25 cellular contexts compared by ENCODE assay signal in genomic region chr15:40481671-40482070, GRCh38.
"Had no signal": no experiment of that assay in that cellular context is flagged by ENCODE, and none has a peak within 500 bp of the region (broad histone marks: within the 10 kb centered on the region; RNA-seq: fewer than 3 reads in every experiment).

No MANE protein-coding gene starts in this region.

- FAIRE-seq: colon, kidney, TTC549 had no signal

- H3K4me3 ChIP-seq: dorsolateral prefrontal cortex, lower lobe of right lung, neural progenitor cell, smooth muscle cell, stomach, suprapubic skin, tibial nerve had no signal

- H2AFZ ChIP-seq: neural progenitor cell had no signal

- H3K9ac ChIP-seq: neural progenitor cell had no signal

- H3K27ac Mint-ChIP-seq: activated naive CD8-positive, alpha-beta T cell treated with anti-CD3 and anti-CD28 coated beads, Interleukin-2, amount 10 ng/mL, durations not matched to agents 7 days and 5 days; effector memory CD8-positive, alpha-beta T cell; naive thymus-derived CD8-positive, alpha-beta T cell; neural progenitor cell; stimulated activated memory B cell treated with anti-CD40 and anti-IgM and Interleukin-4, amounts not matched to agents 10 μg/mL and 1 μg/mL and 100 μg/mL, for 72 hours; T-cell had no signal

- H3K9me3 Mint-ChIP-seq: activated naive CD8-positive, alpha-beta T cell treated with anti-CD3 and anti-CD28 coated beads, Interleukin-2, amount 10 ng/mL, durations not matched to agents 7 days and 5 days; effector memory CD8-positive, alpha-beta T cell; naive thymus-derived CD8-positive, alpha-beta T cell; stimulated activated memory B cell treated with anti-CD40 and anti-IgM and Interleukin-4, amounts not matched to agents 10 μg/mL and 1 μg/mL and 100 μg/mL, for 72 hours; T-cell had no signal

- H3K36me3 ChIP-seq: lower lobe of right lung, neural progenitor cell, stomach, suprapubic skin, tibial nerve had no signal

- H3K27me3 ChIP-seq: neural progenitor cell, stomach, suprapubic skin, tibial nerve had no signal

- H3K4me2 ChIP-seq: neural progenitor cell, smooth muscle cell had no signal

- H3K4me3 Mint-ChIP-seq: activated naive CD8-positive, alpha-beta T cell treated with anti-CD3 and anti-CD28 coated beads, Interleukin-2, amount 10 ng/mL, durations not matched to agents 7 days and 5 days; effector memory CD8-positive, alpha-beta T cell; naive thymus-derived CD8-positive, alpha-beta T cell; neural progenitor cell; stimulated activated memory B cell treated with anti-CD40 and anti-IgM and Interleukin-4, amounts not matched to agents 10 μg/mL and 1 μg/mL and 100 μg/mL, for 72 hours; T-cell had no signal

- H3K4me1 Mint-ChIP-seq: activated naive CD8-positive, alpha-beta T cell treated with anti-CD3 and anti-CD28 coated beads, Interleukin-2, amount 10 ng/mL, durations not matched to agents 7 days and 5 days; stimulated activated memory B cell treated with anti-CD40 and anti-IgM and Interleukin-4, amounts not matched to agents 10 μg/mL and 1 μg/mL and 100 μg/mL, for 72 hours; T-cell had no signal

- DNase-seq: activated CD4-positive, alpha-beta T cell treated with anti-CD3 and anti-CD28 coated beads for 1 hour; activated CD4-positive, alpha-beta T cell treated with anti-CD3 and anti-CD28 coated beads, Interleukin-2, amount 50 U/mL, for 1 hour; activated naive CD4-positive, alpha-beta T cell; activated naive CD8-positive, alpha-beta T cell treated with anti-CD3 and anti-CD28 coated beads, Interleukin-2, amount 10 ng/mL, durations not matched to agents 7 days and 5 days; activated T-cell treated with anti-CD3 and anti-CD28 coated beads, Interleukin-2, amount 50 U/mL, for 1 hour; central memory CD4-positive, alpha-beta T cell; dorsolateral prefrontal cortex; effector memory CD8-positive, alpha-beta T cell; kidney; lower lobe of right lung; naive thymus-derived CD8-positive, alpha-beta T cell; posterior cingulate gyrus; stimulated activated CD4-positive, alpha-beta T cell treated with anti-CD3 and anti-CD28 coated beads, Interleukin-15, amount 100 ng/mL, for 24 hours; stomach; T-cell had no signal

- H3K9me3 ChIP-seq: lower lobe of right lung, stomach, suprapubic skin, tibial nerve had no signal

- ATAC-seq: effector memory CD8-positive, alpha-beta T cell; esophagus mucosa; left lobe of liver; lower lobe of right lung; naive thymus-derived CD8-positive, alpha-beta T cell; sciatic nerve; stimulated activated memory B cell treated with anti-CD40 and anti-IgM and Interleukin-4, amounts not matched to agents 10 μg/mL and 1 μg/mL and 100 μg/mL, for 72 hours; T-cell had no signal

- H3K4me1 ChIP-seq: lower lobe of right lung, stomach, tibial nerve had no signal

- H3K36me3 Mint-ChIP-seq: activated naive CD8-positive, alpha-beta T cell treated with anti-CD3 and anti-CD28 coated beads, Interleukin-2, amount 10 ng/mL, durations not matched to agents 7 days and 5 days; naive thymus-derived CD8-positive, alpha-beta T cell; neural progenitor cell; stimulated activated memory B cell treated with anti-CD40 and anti-IgM and Interleukin-4, amounts not matched to agents 10 μg/mL and 1 μg/mL and 100 μg/mL, for 72 hours; T-cell had no signal

- H3K27ac ChIP-seq: dorsolateral prefrontal cortex, lower lobe of right lung, neural progenitor cell, stomach, suprapubic skin, tibial nerve had no signal
